25 cellular contexts compared by ENCODE assay signal in genomic region chr11:64609436-64610047, GRCh38. TPM values are rescaled to one million over a fixed set of nuclear protein-coding genes. Genes with fewer than 3 reads are reported as not detected.
A peak's percentile ranks its signal among the peaks of the same experiment; 100 is the strongest.
DNase-seq lines count a peak whose midpoint lies in the region; ATAC-seq and TF ChIP-seq lines count a peak whose summit lies in the region.
"Had no signal": no experiment of that assay in that cellular context is flagged by ENCODE, and none has a peak within 500 bp of the region (broad histone marks: within the 10 kb centered on the region; RNA-seq: fewer than 3 reads in every experiment).

No MANE protein-coding gene starts in this region.

- no peak overlapping the region for H2BK12ac ChIP-seq in neuronal stem cell (ENCODE audit: low read length)

- WGBS in neuronal stem cell (ENCODE audit: extremely low coverage in 2 of 2, insufficient read length in 2 of 2, insufficient replicate concordance in 1 of 2), 2 donors, result no CpG with 5 or more reads among the region's 5 CpGs
- 78% methylated on average over 4 of the region's 5 CpGs for WGBS in smooth muscle cell (ENCODE audit: low lambda C conversion rate)

- H3K27ac ChIP-seq in neuronal stem cell (replicated peaks; ENCODE audit: low read length) (no peak overlapping the region), smooth muscle cell (ENCODE audit: low read depth) (no peak overlapping the region)
- H3K27ac ChIP-seq: gastrocnemius medialis, neutrophil, transverse colon had no signal

- H3K36me3 ChIP-seq in neuronal stem cell (replicated peaks in 1 of 2; ENCODE audit: control insufficient read depth in 2 of 2, insufficient read depth in 2 of 2, low read length in 2 of 2) (peaks cover 0 to 2% of the 10 kb centered on the region in 2 donors), smooth muscle cell (ENCODE audit: low read depth) (no peaks in the 10 kb centered on the region)
- H3K36me3 ChIP-seq: gastrocnemius medialis, neutrophil, transverse colon had no signal

- no peaks in the 10 kb centered on the region for H3K79me2 ChIP-seq in smooth muscle cell (ENCODE audit: low read depth)

- peak overlapping the region; percentile 15 for H3K4ac ChIP-seq in neuronal stem cell (ENCODE audit: low read length)

- H4K20me1 ChIP-seq in smooth muscle cell (ENCODE audit: low read depth), result no peaks in the 10 kb centered on the region

- H3K9me3 ChIP-seq in neuronal stem cell (replicated peaks in 1 of 2; ENCODE audit: control insufficient read depth in 2 of 2, insufficient read depth in 1 of 2, low read depth in 1 of 2, low read length in 2 of 2), result no peaks in the 10 kb centered on the region
- no peaks in the 10 kb centered on the region for H3K9me3 ChIP-seq in smooth muscle cell (replicated peaks; ENCODE audit: low read depth)
- H3K9me3 ChIP-seq: gastrocnemius medialis, neutrophil, transverse colon had no signal

- no peak for ATAC-seq in GM18861 (IDR thresholded peaks at IDR 0.05; ENCODE audit: unreplicated experiment)
- ATAC-seq: activated naive CD4-positive, alpha-beta T cell treated with anti-CD3 and anti-CD28 coated beads, Interleukin-2, amount 50 U/mL, for 72 hours had no signal

- H3K9ac ChIP-seq in neuronal stem cell (ENCODE audit: low read depth, low read length, poor library complexity) (no peak overlapping the region), smooth muscle cell (ENCODE audit: low read depth) (no peak overlapping the region)

- H3K4me3 ChIP-seq in Jurkat, Clone E6-1 (ENCODE audit: low read length), result no peak overlapping the region
- H3K4me3 ChIP-seq in neuronal stem cell (ENCODE audit: low read length in 2 of 2) (no peak overlapping the region), smooth muscle cell (no peak overlapping the region)
- H3K4me3 ChIP-seq: dorsolateral prefrontal cortex, gastrocnemius medialis, transverse colon had no signal

- no peak overlapping the region for H3K14ac ChIP-seq in neuronal stem cell (ENCODE audit: low read length)

- peak; percentile 51 for DNase-seq in SIG-M5 treated with dmso at 0.1 percent for 504 hours (lab: John Stamatoyannopoulos, UW; ENCODE audit: unreplicated experiment)
- DNase-seq in SIG-M5 (lab: John Stamatoyannopoulos, UW), result no peak
- DNase-seq in Jurkat, Clone E6-1 (ENCODE audit: low read depth, low spot score), result peak; percentile 36
- DNase-seq in RKO (ENCODE audit: low spot score), result peak; percentile 5
- DNase-seq in neuronal stem cell (ENCODE audit: low spot score), result no peak
- no peak for DNase-seq in NK-92 treated with Interleukin-12 subunit alpha and Interleukin-12 subunit beta, amount 100 ng/mL, for 24 hours (lab: John Stamatoyannopoulos, UW)
- no peak for DNase-seq in smooth muscle cell (lab: John Stamatoyannopoulos, UW; ENCODE audit: unreplicated experiment)
- DNase-seq: activated T-cell treated with anti-CD3 and anti-CD28 coated beads, Interleukin-2, amount 50 U/mL, for 48 hours; CD4-positive, CD25-positive, alpha-beta regulatory T cell; DMS153; dorsolateral prefrontal cortex; gastrocnemius medialis; GOT3; KG1; NCI-H1436; retina; stimulated activated naive B cell treated with anti-CD40 and anti-IgM and Interleukin-4, amounts not matched to agents 10 μg/mL and 1 μg/mL and 100 μg/mL, for 72 hours; transverse colon had no signal

- H3K79me1 ChIP-seq in neuronal stem cell (ENCODE audit: low read depth, low read length), result no peaks in the 10 kb centered on the region

- H3F3A ChIP-seq in smooth muscle cell (ENCODE audit: low read depth), result no peaks in the 10 kb centered on the region

- H2BK5ac ChIP-seq in neuronal stem cell (ENCODE audit: low read length), result no peak overlapping the region

- H2AFZ ChIP-seq in neuronal stem cell (ENCODE audit: low read length) (no peak overlapping the region), smooth muscle cell (ENCODE audit: low read depth) (no peak overlapping the region)

- H3K18ac ChIP-seq in neuronal stem cell (ENCODE audit: low read length), result peak overlapping the region; percentile 48

- no peak overlapping the region for H3K23ac ChIP-seq in neuronal stem cell (ENCODE audit: low read depth, low read length, poor library complexity)

- no peak for TF ChIP-seq CTCF in smooth muscle cell (IDR thresholded peaks at IDR 0.05; ENCODE audit: borderline replicate concordance, insufficient read depth, poor library complexity, severe bottlenecking)

- H3K4me2 ChIP-seq in neuronal stem cell (ENCODE audit: insufficient read depth, low read length, poor library complexity, severe bottlenecking), result no peak overlapping the region
- H3K4me2 ChIP-seq in smooth muscle cell, result no peak overlapping the region

- no peak overlapping the region for H2AK5ac ChIP-seq in neuronal stem cell (ENCODE audit: low read depth, low read length)

- H2BK15ac ChIP-seq in neuronal stem cell (ENCODE audit: low read length), result no peak overlapping the region

- no peak overlapping the region for H4K91ac ChIP-seq in neuronal stem cell (ENCODE audit: low read depth, low read length, poor library complexity)

- no peak overlapping the region for H2BK120ac ChIP-seq in neuronal stem cell (ENCODE audit: low read depth, low read length)

- no peak overlapping the region for H4K8ac ChIP-seq in neuronal stem cell (ENCODE audit: low read depth, low read length)

- H3K27me3 ChIP-seq in neuronal stem cell (ENCODE audit: control insufficient read depth in 3 of 3, insufficient read depth in 3 of 3, low read depth in 1 of 3, low read length in 3 of 3) (peaks cover 0 to 2% (median 0%) of the 10 kb centered on the region in 3 experiments), smooth muscle cell (ENCODE audit: low read depth) (no peaks in the 10 kb centered on the region)
- H3K27me3 ChIP-seq: dorsolateral prefrontal cortex, transverse colon had no signal

- H3K4me1 ChIP-seq in neuronal stem cell (ENCODE audit: control insufficient read depth in 2 of 2, insufficient read depth in 1 of 2, low read depth in 1 of 2, low read length in 2 of 2) (peaks cover 6 to 17% of the 10 kb centered on the region in 2 donors), smooth muscle cell (ENCODE audit: low read depth) (peaks cover 8% of the 10 kb centered on the region)
- H3K4me1 ChIP-seq: gastrocnemius medialis had no signal

RNA-seq across cellular contexts. Expression of gene SLC22A12, which starts 18.5 kb away (rescaled TPM):
- not detected for polyA plus RNA-seq in Jurkat, Clone E6-1 (2012; ENCODE audit: insufficient read depth, insufficient read length)
- polyA plus RNA-seq in neuronal stem cell (2013, experiment 1 of 2), result not detected
- polyA plus RNA-seq in neuronal stem cell (2013, experiment 2 of 2), result not detected
- not detected in 2 replicates for total RNA-seq in smooth muscle cell
- not detected in 2 replicates for polyA plus RNA-seq in smooth muscle cell
- total RNA-seq: A172; activated naive CD4-positive, alpha-beta T cell treated with anti-CD3 and anti-CD28 coated beads, Interleukin-2, amount 50 U/mL, for 72 hours; CD4-positive, CD25-positive, alpha-beta regulatory T cell; dorsolateral prefrontal cortex; epithelial cell of proximal tubule; gastrocnemius medialis; mononuclear cell; RPMI7951; transverse colon had no signal
- polyA plus RNA-seq: CD4-positive, CD25-positive, alpha-beta regulatory T cell had no signal

RNA-seq across cellular contexts. Expression of gene SLC22A11, which starts 53.8 kb away (rescaled TPM):
- polyA plus RNA-seq in Jurkat, Clone E6-1 (2012; ENCODE audit: insufficient read depth, insufficient read length), result not detected
- polyA plus RNA-seq in neuronal stem cell (2013, experiment 1 of 2), result 0.04 TPM
- not detected for polyA plus RNA-seq in neuronal stem cell (2013, experiment 2 of 2)
- 0.18 TPM in 1 of 2 replicates, not detected in the other for total RNA-seq in smooth muscle cell
- polyA plus RNA-seq in smooth muscle cell, result not detected in 2 replicates
- total RNA-seq: activated naive CD4-positive, alpha-beta T cell treated with anti-CD3 and anti-CD28 coated beads, Interleukin-2, amount 50 U/mL, for 72 hours; CD4-positive, CD25-positive, alpha-beta regulatory T cell; gastrocnemius medialis; mononuclear cell; RPMI7951; transverse colon had no signal
- polyA plus RNA-seq: CD4-positive, CD25-positive, alpha-beta regulatory T cell had no signal

Comparison
In these comparisons a context has a peak if more than half of its experiments do, and no peak if none do; other contexts are left out.
1. DNase-seq: peak in SIG-M5 treated with dmso at 0.1 percent for 504 hours (single experiment), Jurkat, Clone E6-1 (single experiment) and RKO (single experiment); none in SIG-M5 (single experiment), neuronal stem cell (single experiment), NK-92 treated with Interleukin-12 subunit alpha and Interleukin-12 subunit beta, amount 100 ng/mL, for 24 hours (single experiment) and smooth muscle cell (single experiment).